Comparison of ENCODE assay signal across 8 cellular contexts in the genomic region with DNA sequence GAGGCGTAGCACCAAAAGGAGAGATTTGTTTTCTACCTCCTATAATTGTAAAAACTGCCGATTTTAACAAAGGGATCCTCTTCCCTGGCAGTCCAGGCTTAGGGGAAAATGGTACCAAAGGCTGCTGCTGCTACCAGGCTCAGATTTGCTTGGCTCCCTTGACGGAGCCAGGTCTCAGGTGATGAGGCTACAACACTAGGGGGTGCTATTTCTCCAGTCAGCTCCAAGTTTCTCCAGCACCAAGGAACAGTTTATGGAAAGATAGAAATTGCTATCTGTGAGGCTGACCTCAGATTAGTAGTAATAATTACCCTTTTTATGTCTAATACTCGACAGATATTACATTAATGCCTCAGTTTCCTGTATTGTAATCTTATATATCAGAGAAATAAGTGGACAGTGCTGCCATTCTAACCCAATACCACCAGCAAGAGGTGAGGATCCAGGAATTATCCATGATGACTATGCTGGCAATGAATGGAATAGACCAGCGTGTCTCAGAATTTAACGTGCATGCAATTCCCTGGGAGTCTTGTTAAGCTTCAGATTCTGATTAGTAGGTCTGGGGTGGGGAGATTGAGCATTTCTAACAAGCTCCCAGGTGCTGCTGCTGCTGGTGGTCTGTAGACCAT.
DNase-seq lines count a peak whose midpoint lies in the region; ATAC-seq lines count a peak whose summit lies in the region.

No MANE protein-coding gene starts in this region.

- no peaks in the 10 kb centered on the region for H3K36me3 Mint-ChIP-seq in effector memory CD8-positive, alpha-beta T cell (ENCODE audit: insufficient read depth)

- H3K4me3 ChIP-seq in Jurkat, Clone E6-1 (ENCODE audit: low read length): no peak overlapping the region
- H3K4me3 ChIP-seq in aorta (ENCODE audit: low read length in 2 of 2): no peak overlapping the region

- peak in 2 of 3 donors; percentile 17 to 41 for DNase-seq in stimulated activated CD4-positive, alpha-beta T cell treated with anti-CD3 and anti-CD28 coated beads, Interleukin-12 subunit alpha, Interleukin-12 subunit beta, amount 100 ng/mL, for 48 hours (ENCODE audit: low read depth in 2 of 3, low spot score in 1 of 3)
- DNase-seq in stimulated activated CD4-positive, alpha-beta T cell treated with anti-CD3 and anti-CD28 coated beads, Interleukin-4, amount 100 ng/mL, for 1 hour: no peak
- peak; percentile 33 for DNase-seq in Jurkat, Clone E6-1 (ENCODE audit: low read depth, low spot score)
- peak; percentile 45 for DNase-seq in RPMI7951 (ENCODE audit: low read depth)
- DNase-seq in effector memory CD8-positive, alpha-beta T cell: peak in 2 of 3 experiments; percentile 3 to 4
- peak; percentile 72 to 76 for DNase-seq in lung microvascular endothelial cell (ENCODE audit: low read depth in 2 of 2)
- DNase-seq in aorta: no peak

- H3K4me1 Mint-ChIP-seq in effector memory CD8-positive, alpha-beta T cell (ENCODE audit: low read depth in 2 of 2): no peaks in the 10 kb centered on the region

- no peaks in the 10 kb centered on the region for H3K4me1 ChIP-seq in aorta (ENCODE audit: control insufficient read depth in 1 of 2, insufficient read depth in 2 of 2, low read length in 2 of 2)

- no peaks in the 10 kb centered on the region for H3K9me3 Mint-ChIP-seq in effector memory CD8-positive, alpha-beta T cell

- H3K27me3 Mint-ChIP-seq in effector memory CD8-positive, alpha-beta T cell: peaks cover 5 to 14% of the 10 kb centered on the region in 2 donors

- H3K4me3 Mint-ChIP-seq in effector memory CD8-positive, alpha-beta T cell: no peak overlapping the region

- no peak for ATAC-seq in effector memory CD8-positive, alpha-beta T cell (replicated peaks)
- peak; percentile 50 for ATAC-seq in aorta (ENCODE audit: low FRiP score)
- no peak for ATAC-seq in GM18511 (IDR thresholded peaks at IDR 0.05; ENCODE audit: unreplicated experiment)

- H3K27me3 ChIP-seq in aorta (ENCODE audit: control insufficient read depth in 1 of 2, insufficient read depth in 2 of 2, low read length in 1 of 2): no peaks in the 10 kb centered on the region

- intact Hi-C loops in aorta (cut with DNase I): loop anchor here (5.0 to 10.0 kb wide), 3 partner anchors 113 to 366 kb away; a partner anchor contains a TSS

- H3K27ac Mint-ChIP-seq in effector memory CD8-positive, alpha-beta T cell: no peak overlapping the region

- WGBS in aorta, 2 donors: 49 to 57% methylated on average over 6 of the region's 6 CpGs

- no peak overlapping the region for H3K27ac ChIP-seq in aorta (ENCODE audit: low read depth in 1 of 2, low read length in 2 of 2)

- peaks cover 0 to 2% of the 10 kb centered on the region in 2 donors for H3K36me3 ChIP-seq in aorta (ENCODE audit: control insufficient read depth in 1 of 2, insufficient read depth in 2 of 2, low read length in 1 of 2)

- no peaks in the 10 kb centered on the region for H3K9me3 ChIP-seq in aorta (ENCODE audit: control insufficient read depth, low read length)

Comparison
In these comparisons a context has a peak if more than half of its experiments do, and no peak if none do; other contexts are left out.
1. DNase-seq: peak in stimulated activated CD4-positive, alpha-beta T cell treated with anti-CD3 and anti-CD28 coated beads, Interleukin-12 subunit alpha, Interleukin-12 subunit beta, amount 100 ng/mL, for 48 hours (2 of 3), Jurkat, Clone E6-1 (single experiment), RPMI7951 (single experiment), effector memory CD8-positive, alpha-beta T cell (2 of 3) and lung microvascular endothelial cell (2 of 2); none in stimulated activated CD4-positive, alpha-beta T cell treated with anti-CD3 and anti-CD28 coated beads, Interleukin-4, amount 100 ng/mL, for 1 hour (single experiment) and aorta (0 of 2).